Comparison of ENCODE assay signal across 14 cellular contexts in the genomic region with DNA sequence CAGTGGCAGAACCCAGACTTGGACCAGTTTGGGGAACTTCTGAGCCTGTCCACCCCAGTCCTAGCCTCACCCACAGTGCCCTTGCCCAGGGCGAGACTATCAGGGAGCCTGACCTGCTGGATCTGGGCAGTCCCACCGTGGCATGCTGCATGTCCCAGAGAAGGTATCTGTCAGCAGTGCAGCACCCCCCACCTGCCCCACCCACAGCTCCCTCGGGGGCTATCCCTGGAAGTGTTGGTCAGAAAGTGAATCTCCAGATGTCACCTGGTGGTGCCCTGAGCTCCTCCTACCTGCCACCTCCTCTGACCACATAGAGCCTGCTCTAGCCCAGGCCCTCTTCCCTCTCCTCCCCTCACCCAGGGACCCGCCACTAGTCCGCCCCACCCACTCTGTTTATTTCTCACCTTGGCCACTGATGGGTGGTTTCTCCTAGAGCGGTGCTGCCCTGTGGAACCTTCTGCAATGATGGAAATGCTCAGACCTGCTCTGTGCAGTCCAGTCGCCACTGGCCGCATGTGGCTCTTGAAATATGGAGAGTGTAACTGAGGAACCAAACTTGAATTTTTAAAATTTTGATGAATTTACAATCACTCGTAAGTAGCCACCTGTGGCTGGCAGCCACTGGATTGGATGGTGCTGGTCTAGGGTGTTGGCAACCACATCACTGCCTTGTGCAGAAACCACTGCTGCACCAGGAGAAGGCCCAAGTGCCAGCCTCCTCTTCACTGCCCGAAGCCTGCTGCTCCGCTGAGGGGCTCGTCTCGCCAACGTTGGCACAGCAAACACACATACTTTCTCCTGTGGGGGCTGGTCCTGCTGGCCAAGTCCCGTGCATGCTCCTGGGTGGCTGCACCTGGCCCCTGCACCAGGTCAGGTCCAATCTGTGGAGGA. TPM values are rescaled to one million over a fixed set of nuclear protein-coding genes. Genes with fewer than 3 reads are reported as not detected.
"Had no signal": no experiment of that assay in that cellular context is flagged by ENCODE, and none has a peak within 500 bp of the region (broad histone marks: within the 10 kb centered on the region; RNA-seq: fewer than 3 reads in every experiment).

No MANE protein-coding gene starts in this region.

- H3K4me1 ChIP-seq: SJCRH30 had no signal

- DNase-seq: activated CD4-positive, alpha-beta memory T cell treated with anti-CD3 and anti-CD28 coated beads for 36 hours; activated CD8-positive, alpha-beta memory T cell treated with anti-CD3 and anti-CD28 coated beads, Interleukin-2, amount 50 U/mL, for 48 hours; activated naive CD4-positive, alpha-beta T cell treated with Interleukin-2 at 50 U/mL for 16 hours; cerebellar nuclear complex; foreskin melanocyte; sigmoid colon; SJCRH30; stimulated activated CD4-positive, alpha-beta T cell treated with anti-CD3 and anti-CD28 coated beads, Interleukin-4, amount 100 ng/mL, for 24 hours; stimulated activated naive CD8-positive, alpha-beta T cell treated with anti-CD3 and anti-CD28 coated beads, Interleukin-15, amount 100 ng/mL, for 72 hours had no signal

- H3K27me3 Mint-ChIP-seq: activated CD4-positive, alpha-beta memory T cell treated with anti-CD3 and anti-CD28 coated beads for 36 hours; stimulated activated naive CD8-positive, alpha-beta T cell treated with anti-CD3 and anti-CD28 coated beads, Interleukin-15, amount 100 ng/mL, for 72 hours had no signal

- H3K27ac Mint-ChIP-seq: activated CD4-positive, alpha-beta memory T cell treated with anti-CD3 and anti-CD28 coated beads for 36 hours; brain; nephron had no signal

- H3K27me3 ChIP-seq: sigmoid colon, SJCRH30, tibial artery had no signal

- H3K9me3 Mint-ChIP-seq: activated CD4-positive, alpha-beta memory T cell treated with anti-CD3 and anti-CD28 coated beads for 36 hours; nephron; stimulated activated naive CD8-positive, alpha-beta T cell treated with anti-CD3 and anti-CD28 coated beads, Interleukin-15, amount 100 ng/mL, for 72 hours had no signal

- H3K4me3 Mint-ChIP-seq: activated CD4-positive, alpha-beta memory T cell treated with anti-CD3 and anti-CD28 coated beads for 36 hours; brain; nephron; stimulated activated naive CD8-positive, alpha-beta T cell treated with anti-CD3 and anti-CD28 coated beads, Interleukin-15, amount 100 ng/mL, for 72 hours had no signal

- H3K27ac ChIP-seq: psoas muscle, sigmoid colon, SJCRH30, tibial artery had no signal

- H3K4me3 ChIP-seq: psoas muscle, sigmoid colon, SJCRH30, tibial artery had no signal

- H3K9me3 ChIP-seq: psoas muscle, tibial artery had no signal

- H3K4me1 Mint-ChIP-seq: nephron; stimulated activated naive CD8-positive, alpha-beta T cell treated with anti-CD3 and anti-CD28 coated beads, Interleukin-15, amount 100 ng/mL, for 72 hours had no signal

RNA-seq across cellular contexts. Expression of a gene that starts 55.7 kb away (rescaled TPM):
- total RNA-seq: activated CD4-positive, alpha-beta memory T cell treated with anti-CD3 and anti-CD28 coated beads for 36 hours; SJCRH30; T-helper 2 cell treated with Interferon-gamma antibody and Interleukin-4, amounts not matched to agents 100 ng/mL and 5 ng/mL, for 36 hours had no signal
